Comparison of ENCODE assay signal across 8 cellular contexts in genomic region chr1:207321045-207321789, GRCh38. TPM values are rescaled to one million over a fixed set of nuclear protein-coding genes. Genes with fewer than 3 reads are reported as not detected.
DNase-seq lines count a peak whose midpoint lies in the region; ATAC-seq and TF ChIP-seq lines count a peak whose summit lies in the region.

Gene CD55, plus strand, starts transcription at chr1:207321678. Its CDS starts 88 bp downstream, at chr1:207321766.

- peak within 1 kb of the TSS; percentile 82 for H3K4me3 ChIP-seq in brain microvascular endothelial cell (ENCODE audit: low read depth, low read length)
- peak within 1 kb of the TSS; percentile 82 to 99 (median 95) for H3K4me3 ChIP-seq in gastrocnemius medialis

- peak; percentile 96 to 97 for TF ChIP-seq POLR2A in gastrocnemius medialis (IDR thresholded peaks at IDR 0.05)

- intact Hi-C loops in gastrocnemius medialis (cut with DNase I; ENCODE audit: low total_unique reads), result loop anchor here (1.0 to 5.0 kb wide), 3 partner anchors 25 to 269 kb away; partner anchors contain the start of genes PFKFB2 and YOD1

- H3K36me3 ChIP-seq in brain microvascular endothelial cell (replicated peaks), result peaks cover 10% of the 10 kb centered on the region
- peaks cover 0 to 33% of the 10 kb centered on the region in 2 donors for H3K36me3 ChIP-seq in gastrocnemius medialis

- peak; percentile 15 for DNase-seq in NCI-H1694 treated with DMSO at 0.1 percent for 48 hours (lab: John Stamatoyannopoulos, UW)
- DNase-seq in NCI-H1694 (lab: John Stamatoyannopoulos, UW), result no peak
- peak; percentile 55 for DNase-seq in NCI-H2081 treated with DMSO at 0.1 percent for 48 hours (lab: John Stamatoyannopoulos, UW)
- peak; percentile 99 for DNase-seq in UCSD-AML1 (lab: John Stamatoyannopoulos, UW; ENCODE audit: unreplicated experiment)
- peak; percentile 95 for DNase-seq in brain microvascular endothelial cell
- peak; percentile 79 for DNase-seq in iPS DF 4.7 (ENCODE audit: extremely low read depth, low spot score)
- peak; percentile 97 to 98 for DNase-seq in gastrocnemius medialis

- H3K27ac ChIP-seq in brain microvascular endothelial cell (peak within 1 kb of the TSS; percentile 88), gastrocnemius medialis (peak within 1 kb of the TSS; percentile 96 to 100 (median 98))

- ATAC-seq in HG02981 (IDR thresholded peaks at IDR 0.05; ENCODE audit: unreplicated experiment) (peak; percentile 89), gastrocnemius medialis (peak; percentile 89 to 91)

- in situ Hi-C loops in brain microvascular endothelial cell (cut with HindIII; ENCODE audit: low pct_ligation_motif_present, low sequenced_read_pairs) (no loop called here), gastrocnemius medialis (cut with MboI; ENCODE audit: low sequenced_read_pairs in 4 of 4) (loop anchor here in 1 of 4 donors (25.0 kb wide), 1 partner anchor 609 kb away; no protein-coding TSS in a partner anchor)

- peaks cover 18 to 22% of the 10 kb centered on the region in 2 donors for H3K4me1 ChIP-seq in gastrocnemius medialis

- no peaks in the 10 kb centered on the region for H3K9me3 ChIP-seq in gastrocnemius medialis

- TF ChIP-seq CTCF in brain microvascular endothelial cell (IDR thresholded peaks at IDR 0.05; ENCODE audit: low read depth, low read length, missing control alignments) (peak; percentile 41), gastrocnemius medialis (IDR thresholded peaks at IDR 0.05 in 4 of 5, conservative IDR thresholded peaks at IDR 0.05 in 1 of 5) (peak in 3 of 5 experiments; percentile 30 to 32 (median 31))

- H3K27me3 ChIP-seq in brain microvascular endothelial cell (replicated peaks), result no peaks in the 10 kb centered on the region
- H3K27me3 ChIP-seq in gastrocnemius medialis, result no peaks in the 10 kb centered on the region

RNA-seq across cellular contexts. Expression of gene CD55, which starts in this region (rescaled TPM):
- 100 to 1,000 TPM in 2 of 4 donors, 10 to 100 TPM in 2; 75.2 to 428 (median 110) TPM for total RNA-seq in gastrocnemius medialis
